In genomic region chr14:61877768-61878167, GRCh38 we compare ENCODE assay signal across 26 cellular contexts.
"Had no signal": no experiment of that assay in that cellular context is flagged by ENCODE, and none has a peak within 500 bp of the region (broad histone marks: within the 10 kb centered on the region; RNA-seq: fewer than 3 reads in every experiment).

No MANE protein-coding gene starts in this region.

- ATAC-seq: activated CD8-positive, alpha-beta T cell treated with anti-CD3 and anti-CD28 coated beads for 36 hours; activated T-cell treated with anti-CD3 and anti-CD28 coated beads, Interleukin-2, amount 50 U/mL, for 4 hours; activated T-helper 17 cell treated with anti-CD3 and anti-CD28 coated beads, Interleukin-2, amount 50 U/mL, for 72 hours; effector memory CD8-positive, alpha-beta T cell; esophagus mucosa had no signal

- H3K27ac ChIP-seq: body of pancreas, coronary artery, VCaP had no signal

- DNase-seq: activated CD4-positive, alpha-beta T cell treated with anti-CD3 and anti-CD28 coated beads for 1 hour; activated CD4-positive, alpha-beta T cell treated with anti-CD3 and anti-CD28 coated beads for 4 hours; activated CD4-positive, alpha-beta T cell treated with anti-CD3 and anti-CD28 coated beads, Interleukin-2, amount 10 ng/mL, durations not matched to agents 7 days and 5 days; activated CD4-positive, alpha-beta T cell treated with anti-CD3 and anti-CD28 coated beads, Interleukin-2, amount 50 U/mL, for 4 hours; activated CD8-positive, alpha-beta memory T cell treated with anti-CD3 and anti-CD28 coated beads for 24 hours; activated CD8-positive, alpha-beta T cell treated with anti-CD3 and anti-CD28 coated beads for 36 hours; activated effector memory CD4-positive, alpha-beta T cell treated with Interleukin-2 at 50 U/mL for 16 hours; activated gamma-delta T cell treated with Interleukin-2 at 50 U/mL for 16 hours; activated naive CD4-positive, alpha-beta T cell treated with anti-CD3 and anti-CD28 coated beads, Interleukin-2, amount 50 U/mL, for 16 hours; activated naive CD4-positive, alpha-beta T cell treated with Interleukin-2 at 50 U/mL for 16 hours; activated T-cell treated with anti-CD3 and anti-CD28 coated beads, Interleukin-2, amount 50 U/mL, for 4 hours; amniotic stem cell; aorta; body of pancreas; central memory CD4-positive, alpha-beta T cell; cerebellar nuclear complex; effector CD4-positive, alpha-beta T cell; effector memory CD8-positive, alpha-beta T cell; foreskin fibroblast; T-helper 2 cell had no signal

- H3K27me3 ChIP-seq: body of pancreas had no signal

- H3K9me3 ChIP-seq: body of pancreas had no signal

- FAIRE-seq: frontal cortex, TTC549 had no signal

- H3K4me3 ChIP-seq: body of pancreas, coronary artery had no signal
